8 cellular contexts compared by ENCODE assay signal in genomic region chr1:239829535-239829934, GRCh38.
"Had no signal": no experiment of that assay in that cellular context is flagged by ENCODE, and none has a peak within 500 bp of the region (broad histone marks: within the 10 kb centered on the region; RNA-seq: fewer than 3 reads in every experiment).

No MANE protein-coding gene starts in this region.

- H3K9ac ChIP-seq: GM23248 had no signal

- H3K4me3 ChIP-seq: GM23248 had no signal

- H2AFZ ChIP-seq: GM23248 had no signal

- H3K27ac ChIP-seq: GM23248 had no signal

- DNase-seq: GM23248, GOT3, H9, HCEC 1CT, HFFc6, KG1 had no signal

- FAIRE-seq: H54, HTR-8/SVneo had no signal
